34 cellular contexts compared by ENCODE assay signal in the genomic region with DNA sequence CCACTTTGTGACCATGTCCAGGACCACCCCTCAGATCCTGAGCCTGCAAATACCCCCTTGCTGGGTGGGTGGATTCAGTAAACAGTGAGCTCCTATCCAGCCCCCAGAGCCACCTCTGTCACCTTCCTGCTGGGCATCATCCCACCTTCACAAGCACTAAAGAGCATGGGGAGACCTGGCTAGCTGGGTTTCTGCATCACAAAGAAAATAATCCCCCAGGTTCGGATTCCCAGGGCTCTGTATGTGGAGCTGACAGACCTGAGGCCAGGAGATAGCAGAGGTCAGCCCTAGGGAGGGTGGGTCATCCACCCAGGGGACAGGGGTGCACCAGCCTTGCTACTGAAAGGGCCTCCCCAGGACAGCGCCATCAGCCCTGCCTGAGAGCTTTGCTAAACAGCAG. TPM values are rescaled to one million over a fixed set of nuclear protein-coding genes. Genes with fewer than 3 reads are reported as not detected.
"Had no signal": no experiment of that assay in that cellular context is flagged by ENCODE, and none has a peak within 500 bp of the region (broad histone marks: within the 10 kb centered on the region; RNA-seq: fewer than 3 reads in every experiment).

No MANE protein-coding gene starts in this region.

- H3K27me3 Mint-ChIP-seq: progenitor cell of endocrine pancreas had no signal

- H3K9me3 Mint-ChIP-seq: activated CD4-positive, alpha-beta T cell treated with anti-CD3 and anti-CD28 coated beads, Interleukin-2, amount 10 ng/mL, durations not matched to agents 24 days and 14 days; activated naive CD8-positive, alpha-beta T cell treated with anti-CD3 and anti-CD28 coated beads for 36 hours; activated T-cell treated with anti-CD3 and anti-CD28 coated beads, Interleukin-2, amount 50 U/mL, for 72 hours had no signal

- H3K36me3 Mint-ChIP-seq: activated CD4-positive, alpha-beta memory T cell treated with anti-CD3 and anti-CD28 coated beads for 36 hours; activated naive CD8-positive, alpha-beta T cell treated with anti-CD3 and anti-CD28 coated beads for 36 hours had no signal

- ATAC-seq: activated CD4-positive, CD25-positive, alpha-beta regulatory T cell treated with anti-CD3 and anti-CD28 coated beads, Interleukin-2, amount 50 U/mL, for 24 hours; activated T-cell treated with anti-CD3 and anti-CD28 coated beads, Interleukin-2, amount 50 U/mL, for 72 hours; gastrocnemius medialis; lower lobe of right lung; mucosa of descending colon; SK-N-SH treated with all-trans-retinoic acid at 6 μM for 48 hours; stimulated activated naive B cell treated with anti-CD40 and anti-IgM and Interleukin-4, amounts not matched to agents 10 μg/mL and 1 μg/mL and 100 μg/mL, for 72 hours; T-helper 17 cell had no signal

- H3K4me3 Mint-ChIP-seq: activated CD4-positive, alpha-beta memory T cell treated with anti-CD3 and anti-CD28 coated beads for 36 hours; activated CD4-positive, alpha-beta T cell treated with anti-CD3 and anti-CD28 coated beads, Interleukin-2, amount 10 ng/mL, durations not matched to agents 24 days and 14 days; activated naive CD4-positive, alpha-beta T cell treated with anti-CD3 and anti-CD28 coated beads for 36 hours; activated naive CD8-positive, alpha-beta T cell treated with anti-CD3 and anti-CD28 coated beads for 36 hours; activated T-cell treated with anti-CD3 and anti-CD28 coated beads, Interleukin-2, amount 50 U/mL, for 72 hours; nephron; stimulated activated naive B cell treated with anti-CD40 and anti-IgM and Interleukin-4, amounts not matched to agents 10 μg/mL and 1 μg/mL and 100 μg/mL, for 72 hours; T-helper 17 cell had no signal

- H3K4me1 Mint-ChIP-seq: activated naive CD8-positive, alpha-beta T cell treated with anti-CD3 and anti-CD28 coated beads for 36 hours; nephron had no signal

- DNase-seq: activated naive CD8-positive, alpha-beta T cell treated with anti-CD3 and anti-CD28 coated beads for 36 hours; activated T-cell treated with anti-CD3 and anti-CD28 coated beads, Interleukin-2, amount 50 U/mL, for 72 hours; amniotic stem cell; brain microvascular endothelial cell; caudate nucleus; effector CD8-positive, alpha-beta T cell; erythroblast; gastrocnemius medialis; glutamatergic neuron; left lung; lower lobe of right lung; mesendoderm; retina; stimulated activated CD4-positive, alpha-beta T cell treated with anti-CD3 and anti-CD28 coated beads, Interleukin-2, amount 100 ng/mL, for 24 hours; stimulated activated naive B cell treated with anti-CD40 and anti-IgM and Interleukin-4, amounts not matched to agents 10 μg/mL and 1 μg/mL and 100 μg/mL, for 72 hours; T-helper 17 cell; T1000; thyroid gland; WERI-Rb-1 had no signal

- H3K27ac Mint-ChIP-seq: activated CD4-positive, alpha-beta memory T cell treated with anti-CD3 and anti-CD28 coated beads for 36 hours; activated CD4-positive, alpha-beta T cell treated with anti-CD3 and anti-CD28 coated beads, Interleukin-2, amount 10 ng/mL, durations not matched to agents 24 days and 14 days; activated naive CD4-positive, alpha-beta T cell treated with anti-CD3 and anti-CD28 coated beads for 36 hours; activated naive CD8-positive, alpha-beta T cell treated with anti-CD3 and anti-CD28 coated beads for 36 hours; activated T-cell treated with anti-CD3 and anti-CD28 coated beads, Interleukin-2, amount 50 U/mL, for 72 hours; nephron; progenitor cell of endocrine pancreas; stimulated activated naive B cell treated with anti-CD40 and anti-IgM and Interleukin-4, amounts not matched to agents 10 μg/mL and 1 μg/mL and 100 μg/mL, for 72 hours; T-helper 17 cell had no signal

RNA-seq across cellular contexts. Expression of a gene that starts 7.7 kb away (rescaled TPM):
- total RNA-seq: activated CD4-positive, alpha-beta memory T cell treated with anti-CD3 and anti-CD28 coated beads for 36 hours; activated CD4-positive, alpha-beta T cell treated with anti-CD3 and anti-CD28 coated beads, Interleukin-2, amount 10 ng/mL, durations not matched to agents 24 days and 14 days; activated naive CD4-positive, alpha-beta T cell treated with anti-CD3 and anti-CD28 coated beads for 36 hours; activated naive CD8-positive, alpha-beta T cell treated with anti-CD3 and anti-CD28 coated beads for 36 hours; activated T-cell treated with anti-CD3 and anti-CD28 coated beads, Interleukin-2, amount 50 U/mL, for 72 hours; astrocyte; chondrocyte; lower lobe of right lung; myocyte; osteoblast; progenitor cell of endocrine pancreas; smooth muscle cell; T-helper 17 cell; thyroid gland; urinary bladder had no signal

RNA-seq across cellular contexts. Expression of a gene that starts 12.7 kb away (rescaled TPM):
- total RNA-seq: activated CD4-positive, alpha-beta memory T cell treated with anti-CD3 and anti-CD28 coated beads for 36 hours; activated CD4-positive, alpha-beta T cell treated with anti-CD3 and anti-CD28 coated beads, Interleukin-2, amount 10 ng/mL, durations not matched to agents 24 days and 14 days; activated naive CD4-positive, alpha-beta T cell treated with anti-CD3 and anti-CD28 coated beads for 36 hours; activated naive CD8-positive, alpha-beta T cell treated with anti-CD3 and anti-CD28 coated beads for 36 hours; activated T-cell treated with anti-CD3 and anti-CD28 coated beads, Interleukin-2, amount 50 U/mL, for 72 hours; astrocyte; chondrocyte; dermis blood vessel endothelial cell; myocyte; osteoblast; progenitor cell of endocrine pancreas; smooth muscle cell; T-helper 17 cell; urinary bladder had no signal

RNA-seq across cellular contexts. Expression of a gene that starts 59.6 kb away (rescaled TPM):
- total RNA-seq: activated CD4-positive, alpha-beta memory T cell treated with anti-CD3 and anti-CD28 coated beads for 36 hours; activated CD4-positive, alpha-beta T cell treated with anti-CD3 and anti-CD28 coated beads, Interleukin-2, amount 10 ng/mL, durations not matched to agents 24 days and 14 days; activated naive CD4-positive, alpha-beta T cell treated with anti-CD3 and anti-CD28 coated beads for 36 hours; activated naive CD8-positive, alpha-beta T cell treated with anti-CD3 and anti-CD28 coated beads for 36 hours; activated T-cell treated with anti-CD3 and anti-CD28 coated beads, Interleukin-2, amount 50 U/mL, for 72 hours; astrocyte; chondrocyte; dermis blood vessel endothelial cell; myocyte; osteoblast; smooth muscle cell; T-helper 17 cell had no signal
